Comparison of ENCODE assay signal across 8 cellular contexts in the genomic region with DNA sequence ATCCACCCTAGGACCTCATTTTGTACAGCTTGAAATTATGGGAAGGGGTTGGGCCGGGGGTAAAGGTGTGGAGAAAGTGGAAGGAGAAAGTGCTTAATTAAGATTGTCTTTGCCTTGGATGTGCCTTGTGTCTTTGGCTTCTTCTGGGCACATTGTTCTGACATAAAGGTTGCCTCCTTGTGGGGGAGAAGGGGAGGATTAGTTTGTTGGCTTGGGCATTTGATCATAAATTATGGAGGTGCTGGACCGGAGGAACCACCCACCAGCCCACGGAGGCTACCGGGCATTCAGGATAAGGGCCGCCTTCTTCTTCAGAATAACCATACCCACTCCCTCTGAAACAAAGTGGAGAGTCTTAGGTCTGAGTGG.
DNase-seq lines count a peak whose midpoint lies in the region; ATAC-seq and TF ChIP-seq lines count a peak whose summit lies in the region.

No MANE protein-coding gene starts in this region.

- H3K4me3 ChIP-seq in MM.1S (ENCODE audit: low read length) (peak overlapping the region; percentile 75), iPS-20b (ENCODE audit: low read length) (peak overlapping the region; percentile 82)

- H3K9me3 ChIP-seq in MM.1S (replicated peaks; ENCODE audit: insufficient read depth, low read length), result no peaks in the 10 kb centered on the region
- H3K9me3 ChIP-seq in iPS-20b (ENCODE audit: insufficient read depth, low read depth, low read length), result no peaks in the 10 kb centered on the region

- H2AFZ ChIP-seq in MM.1S (ENCODE audit: low read length), result no peak overlapping the region

- H3K27me3 ChIP-seq in MM.1S (replicated peaks; ENCODE audit: insufficient read depth, low read length) (no peaks in the 10 kb centered on the region), iPS-20b (ENCODE audit: insufficient read depth, low read length) (no peaks in the 10 kb centered on the region)

- peak overlapping the region; percentile 96 for H3K4me3 Mint-ChIP-seq in stimulated activated memory B cell treated with anti-CD40 and anti-IgM and Interleukin-4, amounts not matched to agents 10 μg/mL and 1 μg/mL and 100 μg/mL, for 72 hours

- peaks cover 12% of the 10 kb centered on the region for H3F3A ChIP-seq in MM.1S (ENCODE audit: insufficient read depth, low read length)

- H3K4me1 Mint-ChIP-seq in stimulated activated memory B cell treated with anti-CD40 and anti-IgM and Interleukin-4, amounts not matched to agents 10 μg/mL and 1 μg/mL and 100 μg/mL, for 72 hours, result peaks cover 44% of the 10 kb centered on the region

- H3K4me2 ChIP-seq in MM.1S (ENCODE audit: low read depth, low read length), result peak overlapping the region; percentile 81

- H3K36me3 ChIP-seq in MM.1S (replicated peaks; ENCODE audit: insufficient read depth, low read length) (0 out of 2 replicates have a peak, but pooled peaks cover 2% of the 10 kb centered on the region), iPS-20b (ENCODE audit: insufficient read depth, low read depth, low read length) (peaks cover 40% of the 10 kb centered on the region)

- H4K20me1 ChIP-seq in MM.1S (ENCODE audit: insufficient read depth, low read length), result peaks cover 17% of the 10 kb centered on the region

- DNase-seq in NCI-H146 (lab: John Stamatoyannopoulos, UW) (peak; percentile 21), NCI-H146 treated with DMSO at 0.1 percent for 48 hours (lab: John Stamatoyannopoulos, UW; ENCODE audit: unreplicated experiment) (no peak), MM.1S (peak; percentile 20), amniotic epithelial cell (ENCODE audit: low read depth) (peak; percentile 75)
- DNase-seq in stimulated activated CD4-positive, alpha-beta T cell treated with anti-CD3 and anti-CD28 coated beads, Interleukin-12 subunit alpha, Interleukin-12 subunit beta, amount 100 ng/mL, for 4 hours, result no peak

- ATAC-seq in stimulated activated memory B cell treated with anti-CD40 and anti-IgM and Interleukin-4, amounts not matched to agents 10 μg/mL and 1 μg/mL and 100 μg/mL, for 72 hours, result no peak
- ATAC-seq in GM18519 (IDR thresholded peaks at IDR 0.05; ENCODE audit: low FRiP score, unreplicated experiment), result no peak

- H3K27ac ChIP-seq in MM.1S (ENCODE audit: low read length) (peak overlapping the region; percentile 52; the same call in 1 of the 2 replicates), iPS-20b (ENCODE audit: low read length) (peak overlapping the region; percentile 94)

- peaks cover 31% of the 10 kb centered on the region for H3K36me3 Mint-ChIP-seq in stimulated activated memory B cell treated with anti-CD40 and anti-IgM and Interleukin-4, amounts not matched to agents 10 μg/mL and 1 μg/mL and 100 μg/mL, for 72 hours

- no peaks in the 10 kb centered on the region for H3K9me3 Mint-ChIP-seq in stimulated activated memory B cell treated with anti-CD40 and anti-IgM and Interleukin-4, amounts not matched to agents 10 μg/mL and 1 μg/mL and 100 μg/mL, for 72 hours

- H3K9ac ChIP-seq in MM.1S (ENCODE audit: low read length) (peak overlapping the region; percentile 69), iPS-20b (ENCODE audit: low read depth, low read length) (peak overlapping the region; percentile 87; the same call in 1 of the 2 replicates)

- H3K27me3 Mint-ChIP-seq in stimulated activated memory B cell treated with anti-CD40 and anti-IgM and Interleukin-4, amounts not matched to agents 10 μg/mL and 1 μg/mL and 100 μg/mL, for 72 hours, result peaks cover 3% of the 10 kb centered on the region

- H3K4me1 ChIP-seq in MM.1S (ENCODE audit: low read length) (0 out of 2 replicates have a peak, but pooled peaks cover 3% of the 10 kb centered on the region), iPS-20b (ENCODE audit: insufficient read depth, low read length) (no peaks in the 10 kb centered on the region)

- no peaks in the 10 kb centered on the region for H3K9me2 ChIP-seq in MM.1S (replicated peaks; ENCODE audit: insufficient read depth, low read length)

- TF ChIP-seq CTCF in MM.1S (IDR thresholded peaks at IDR 0.05; ENCODE audit: low read length), result peak; percentile 28

- H3K79me2 ChIP-seq in MM.1S (ENCODE audit: low read length), result peaks cover 63% of the 10 kb centered on the region

- peak overlapping the region; percentile 98 for H3K27ac Mint-ChIP-seq in stimulated activated memory B cell treated with anti-CD40 and anti-IgM and Interleukin-4, amounts not matched to agents 10 μg/mL and 1 μg/mL and 100 μg/mL, for 72 hours

Comparison
In these comparisons a context has a peak if more than half of its experiments do, and no peak if none do; other contexts are left out.
1. DNase-seq: peak in NCI-H146 (single experiment), MM.1S (single experiment) and amniotic epithelial cell (single experiment); none in NCI-H146 treated with DMSO at 0.1 percent for 48 hours (single experiment) and stimulated activated CD4-positive, alpha-beta T cell treated with anti-CD3 and anti-CD28 coated beads, Interleukin-12 subunit alpha, Interleukin-12 subunit beta, amount 100 ng/mL, for 4 hours (single experiment).